22 cellular contexts compared by ENCODE assay signal in the genomic region with DNA sequence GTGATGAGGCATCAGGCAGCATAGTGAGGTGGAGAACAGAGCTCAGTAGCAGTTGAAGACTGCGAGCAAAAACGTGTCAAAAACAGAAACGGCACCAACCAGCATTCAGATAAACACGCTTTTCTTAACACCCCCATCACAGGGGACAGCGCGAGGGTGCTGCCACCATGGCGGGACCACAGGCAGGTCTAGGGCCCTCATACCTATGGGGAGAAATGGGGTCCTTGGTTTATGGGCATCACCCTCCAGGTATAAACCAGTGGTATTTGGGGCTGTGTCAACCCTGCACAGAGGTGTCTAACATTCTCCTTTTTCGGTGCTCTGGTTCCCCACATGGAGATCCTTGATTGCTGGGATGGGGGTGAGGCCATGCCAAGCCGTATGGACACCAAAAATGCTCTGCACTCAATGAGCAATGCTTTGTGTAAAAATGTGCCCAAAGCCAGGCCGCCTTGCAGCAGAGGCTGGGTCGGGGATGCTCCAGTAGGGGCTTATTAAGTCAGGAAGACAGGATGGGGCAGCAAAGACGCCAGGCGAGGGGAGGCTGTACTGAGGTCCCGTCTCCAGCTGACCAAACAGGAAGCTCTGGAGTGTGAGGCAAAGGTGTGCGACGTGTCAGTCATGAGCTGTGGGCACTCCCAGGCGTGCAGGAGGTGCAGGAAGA.
DNase-seq lines count a peak whose midpoint lies in the region; ATAC-seq and TF ChIP-seq lines count a peak whose summit lies in the region.
"Had no signal": no experiment of that assay in that cellular context is flagged by ENCODE, and none has a peak within 500 bp of the region (broad histone marks: within the 10 kb centered on the region; RNA-seq: fewer than 3 reads in every experiment).

No MANE protein-coding gene starts in this region.

- H3K23me2 ChIP-seq in H9 (ENCODE audit: insufficient read length, low read depth, low read length, poor library complexity, severe bottlenecking): no peaks in the 10 kb centered on the region

- no peak for ATAC-seq in GM19455 (IDR thresholded peaks at IDR 0.05; ENCODE audit: unreplicated experiment)

- no peak overlapping the region for H3K9ac ChIP-seq in H9 (ENCODE audit: extremely low read depth, insufficient read length, low read length)

- DNase-seq in H9 (peak; percentile 15), NCI-H510A treated with DMSO at 0.1 percent for 48 hours (lab: John Stamatoyannopoulos, UW) (peak; percentile 77), islet precursor cell (peak; percentile 41), osteocyte (ENCODE audit: extremely low spot score, unreplicated experiment) (no peak)
- DNase-seq in activated T-cell treated with anti-CD3 and anti-CD28 coated beads, Interleukin-2, amount 50 U/mL, for 24 hours: no peak
- DNase-seq in activated effector memory CD4-positive, alpha-beta T cell treated with anti-CD3 and anti-CD28 coated beads, Interleukin-2, amount 50 U/mL, for 16 hours: no peak
- DNase-seq: BE2C, DND-41, H7, HFFc6, KBM-7, MM.1S, NCI-H1048, NCI-H1417 treated with DMSO at 0.1 percent for 48 hours, NCI-H1930, NCI-H226, NCI-H524 treated with DMSO at 0.1 percent for 48 hours, NCI-H82, SW 1271 had no signal

- H3K27ac Mint-ChIP-seq in H9 (peak overlapping the region in 1 of 3 experiments; percentile 90; a peak in 1 of 7 replicates), osteocyte (ENCODE audit: unreplicated experiment) (peak overlapping the region; percentile 74)
- H3K27ac Mint-ChIP-seq in activated T-cell treated with anti-CD3 and anti-CD28 coated beads, Interleukin-2, amount 50 U/mL, for 24 hours: no peak overlapping the region
- H3K27ac Mint-ChIP-seq: HFFc6 had no signal

- no CpG with 5 or more reads among the region's 17 CpGs for WGBS in H9 (ENCODE audit: extremely low coverage, insufficient read length, low lambda C conversion rate)

- H3K4ac ChIP-seq in H9 (ENCODE audit: low read depth, low read length): no peak overlapping the region

- H4K5ac ChIP-seq in H9 (ENCODE audit: insufficient read length, low read depth, low read length): no peak overlapping the region

- H2AFZ ChIP-seq in H9 (ENCODE audit: low read length): no peak overlapping the region

- no peak for TF ChIP-seq CTCF in H9 (conservative IDR thresholded peaks at IDR 0.05)
- no peak for TF ChIP-seq CTCF in osteocyte (IDR thresholded peaks at IDR 0.05)

- no peak overlapping the region for H3K14ac ChIP-seq in H9 (ENCODE audit: insufficient read depth, low read length)

- H3K23ac ChIP-seq in H9 (ENCODE audit: insufficient read length, low read depth, low read length): no peak overlapping the region

- peaks cover 9 to 10% of the 10 kb centered on the region in 2 experiments for H3K4me1 Mint-ChIP-seq in H9
- peaks cover 37% of the 10 kb centered on the region for H3K4me1 Mint-ChIP-seq in osteocyte (ENCODE audit: unreplicated experiment)
- H3K4me1 Mint-ChIP-seq in activated T-cell treated with anti-CD3 and anti-CD28 coated beads, Interleukin-2, amount 50 U/mL, for 24 hours (ENCODE audit: low read depth): no peaks in the 10 kb centered on the region

- no peak overlapping the region for H3K18ac ChIP-seq in H9 (ENCODE audit: insufficient read length, low read depth, low read length)

- no peaks in the 10 kb centered on the region for H3K27me3 ChIP-seq in H9 (ENCODE audit: insufficient read depth, low read length)
- H3K27me3 ChIP-seq: BE2C had no signal

- no peak overlapping the region for H4K91ac ChIP-seq in H9 (ENCODE audit: insufficient read length, low read depth, low read length)

- H3T11ph ChIP-seq in H9 (ENCODE audit: low read length): no peak overlapping the region

- H3K9me3 ChIP-seq in H9 (ENCODE audit: control insufficient read depth, low read depth, low read length): no peaks in the 10 kb centered on the region
- H3K9me3 ChIP-seq: BE2C had no signal

- no peak overlapping the region for H2BK120ac ChIP-seq in H9 (ENCODE audit: low read depth, low read length, poor library complexity, severe bottlenecking)

- no peak overlapping the region for H4K8ac ChIP-seq in H9 (replicated peaks; ENCODE audit: insufficient read length, low read depth, low read length)

- H3K9me3 Mint-ChIP-seq in H9 (peaks cover 2 to 3% of the 10 kb centered on the region in 2 experiments; a peak in 2 of 5 replicates), osteocyte (ENCODE audit: unreplicated experiment) (no peaks in the 10 kb centered on the region)
- no peaks in the 10 kb centered on the region for H3K9me3 Mint-ChIP-seq in activated T-cell treated with anti-CD3 and anti-CD28 coated beads, Interleukin-2, amount 50 U/mL, for 24 hours

- no peak overlapping the region for H2BK5ac ChIP-seq in H9 (ENCODE audit: insufficient read length, low read length)

- no peak overlapping the region for H2BK20ac ChIP-seq in H9 (ENCODE audit: low read depth, low read length, poor library complexity, severe bottlenecking)

- no peak overlapping the region for H2BK15ac ChIP-seq in H9 (ENCODE audit: low read depth, low read length)

- no peaks in the 10 kb centered on the region; the same call in none of the 2 replicates for H3K27me3 Mint-ChIP-seq in H9 (ENCODE audit: low read depth)
- H3K27me3 Mint-ChIP-seq in osteocyte (ENCODE audit: unreplicated experiment): no peaks in the 10 kb centered on the region
- H3K27me3 Mint-ChIP-seq in activated T-cell treated with anti-CD3 and anti-CD28 coated beads, Interleukin-2, amount 50 U/mL, for 24 hours: peaks cover 80% of the 10 kb centered on the region

- H3K27ac ChIP-seq in H9 (ENCODE audit: insufficient read length, low read depth, low read length): no peak overlapping the region
- H3K27ac ChIP-seq: HL-60, SK-N-MC had no signal

- H3K79me1 ChIP-seq in H9 (ENCODE audit: insufficient read depth, low read depth, low read length, poor library complexity, severe bottlenecking): no peaks in the 10 kb centered on the region

- H2AK5ac ChIP-seq in H9 (ENCODE audit: insufficient read length, low read length): no peak overlapping the region

- H2BK12ac ChIP-seq in H9 (ENCODE audit: insufficient read length, low read depth, low read length): no peak overlapping the region

- H3K4me3 Mint-ChIP-seq in H9 (no peak overlapping the region), osteocyte (ENCODE audit: unreplicated experiment) (peak overlapping the region; percentile 35)
- H3K4me3 Mint-ChIP-seq in activated T-cell treated with anti-CD3 and anti-CD28 coated beads, Interleukin-2, amount 50 U/mL, for 24 hours: no peak overlapping the region
- H3K4me3 Mint-ChIP-seq: HFFc6 had no signal

- no peaks in the 10 kb centered on the region for H3K4me1 ChIP-seq in H9 (ENCODE audit: insufficient read depth, low read length)
- H3K4me1 ChIP-seq: BE2C had no signal

- H3K4me2 ChIP-seq in H9 (ENCODE audit: insufficient read depth, insufficient read length, low read length): no peak overlapping the region

- H3K56ac ChIP-seq in H9 (ENCODE audit: insufficient read length, low read depth, low read length): no peak overlapping the region

- no peaks in the 10 kb centered on the region; the same call in 1 of the 2 replicates for H3K79me2 ChIP-seq in H9 (ENCODE audit: insufficient read depth, low read length)

- H3K36me3 Mint-ChIP-seq in H9 (ENCODE audit: insufficient read depth in 1 of 3, low read depth in 3 of 3) (no peaks in the 10 kb centered on the region; a peak in 1 of 7 replicates), osteocyte (ENCODE audit: unreplicated experiment) (peaks cover 3% of the 10 kb centered on the region)
- no peaks in the 10 kb centered on the region for H3K36me3 Mint-ChIP-seq in activated T-cell treated with anti-CD3 and anti-CD28 coated beads, Interleukin-2, amount 50 U/mL, for 24 hours (ENCODE audit: low read depth)

- no peaks in the 10 kb centered on the region for H4K20me1 ChIP-seq in H9 (ENCODE audit: control insufficient read depth, insufficient read depth, insufficient read length)

Comparison
In these comparisons a context has a peak if more than half of its experiments do, and no peak if none do; other contexts are left out.
1. DNase-seq: peak in H9 (single experiment), NCI-H510A treated with DMSO at 0.1 percent for 48 hours (single experiment) and islet precursor cell (single experiment); none in osteocyte (single experiment), activated T-cell treated with anti-CD3 and anti-CD28 coated beads, Interleukin-2, amount 50 U/mL, for 24 hours (single experiment) and activated effector memory CD4-positive, alpha-beta T cell treated with anti-CD3 and anti-CD28 coated beads, Interleukin-2, amount 50 U/mL, for 16 hours (single experiment).